In the genomic region with DNA sequence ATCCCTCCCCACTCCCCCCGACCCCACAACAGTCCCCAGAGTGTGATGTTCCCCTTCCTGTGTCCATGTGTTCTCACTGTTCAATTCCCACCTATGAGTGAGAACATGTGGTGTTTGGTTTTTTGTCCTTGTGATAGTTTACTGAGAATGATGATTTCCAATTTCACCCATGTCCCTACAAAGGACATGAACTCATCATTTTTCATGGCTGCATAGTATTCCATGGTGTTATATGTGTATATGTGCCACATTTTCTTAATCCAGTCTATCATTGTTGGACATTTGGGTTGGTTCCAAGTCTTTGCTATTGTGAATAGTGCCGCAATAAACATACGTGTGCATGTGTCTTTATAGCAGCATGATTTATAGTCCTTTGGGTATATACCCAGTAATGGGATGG, we compare ENCODE assay signal across 7 cellular contexts. TPM values are rescaled to one million over a fixed set of nuclear protein-coding genes. Genes with fewer than 3 reads are reported as not detected.
"Had no signal": no experiment of that assay in that cellular context is flagged by ENCODE, and none has a peak within 500 bp of the region (broad histone marks: within the 10 kb centered on the region; RNA-seq: fewer than 3 reads in every experiment).

No MANE protein-coding gene starts in this region.

RNA-seq across cellular contexts. Expression of a gene that starts 21.2 kb away (rescaled TPM):
- total RNA-seq: GM23248, GM23338, H1, H4, H7, H9, HFFc6 had no signal
- polyA plus RNA-seq: GM23248, GM23338, H1 had no signal

RNA-seq across cellular contexts. Expression of a gene that starts 43.0 kb away (rescaled TPM):
- total RNA-seq: GM23248, GM23338, H1, H4, H7, H9, HFFc6 had no signal
- polyA plus RNA-seq: GM23248, H1 had no signal
